In genomic region chr3:147497301-147497700, GRCh38 we compare ENCODE assay signal across 8 cellular contexts.
"Had no signal": no experiment of that assay in that cellular context is flagged by ENCODE, and none has a peak within 500 bp of the region (broad histone marks: within the 10 kb centered on the region; RNA-seq: fewer than 3 reads in every experiment).

No MANE protein-coding gene starts in this region.

- H3K36me3 Mint-ChIP-seq: IgD-negative memory B cell had no signal

- H3K9me3 Mint-ChIP-seq: GM23338, H9 had no signal

- H2AFZ ChIP-seq: GM23338 had no signal

- H3K9ac ChIP-seq: KMS-11 had no signal

- H3K27ac Mint-ChIP-seq: GM23338, IgD-negative memory B cell had no signal

- H3K4me2 ChIP-seq: GM23338, KMS-11 had no signal

- ATAC-seq: GM23338, HepG2 had no signal

- H3K4me1 Mint-ChIP-seq: GM23338, H9, IgD-negative memory B cell had no signal

- H3K4me3 ChIP-seq: GM23338 had no signal

- H3K27me3 Mint-ChIP-seq: IgD-negative memory B cell had no signal

- DNase-seq: H9, HCEC 1CT, KBM-7 had no signal

- H3K4me3 Mint-ChIP-seq: GM23338, H9, IgD-negative memory B cell had no signal

- H3K27ac ChIP-seq: HL-60, KMS-11 had no signal
